In genomic region chr5:139744471-139745120, GRCh38 we compare ENCODE assay signal across 13 cellular contexts. TPM values are rescaled to one million over a fixed set of nuclear protein-coding genes. Genes with fewer than 3 reads are reported as not detected.
A peak's percentile ranks its signal among the peaks of the same experiment; 100 is the strongest.
DNase-seq lines count a peak whose midpoint lies in the region; ATAC-seq and TF ChIP-seq lines count a peak whose summit lies in the region.
"Had no signal": no experiment of that assay in that cellular context is flagged by ENCODE, and none has a peak within 500 bp of the region (broad histone marks: within the 10 kb centered on the region; RNA-seq: fewer than 3 reads in every experiment).

No MANE protein-coding gene starts in this region.

- H3K4me3 Mint-ChIP-seq in HFFc6, result no peak overlapping the region
- no peak overlapping the region for H3K4me3 Mint-ChIP-seq in stimulated activated memory B cell treated with anti-CD40 and anti-IgM and Interleukin-4, amounts not matched to agents 10 μg/mL and 1 μg/mL and 100 μg/mL, for 72 hours
- H3K4me3 Mint-ChIP-seq: mesothelial cell of epicardium; T-helper 2 cell treated with Interferon-gamma antibody and Interleukin-4, amounts not matched to agents 5 μg/mL and 100 μg/mL, for 36 hours had no signal

- peaks cover 10% of the 10 kb centered on the region for H3K27me3 Mint-ChIP-seq in HFFc6 (ENCODE audit: insufficient read depth)
- no peaks in the 10 kb centered on the region for H3K27me3 Mint-ChIP-seq in stimulated activated memory B cell treated with anti-CD40 and anti-IgM and Interleukin-4, amounts not matched to agents 10 μg/mL and 1 μg/mL and 100 μg/mL, for 72 hours

- WGBS in adrenal gland, 4 donors, result 86 to 90% (median 88%) methylated on average over 9 to 12 of the region's 12 CpGs

- no peak for ATAC-seq in stimulated activated memory B cell treated with anti-CD40 and anti-IgM and Interleukin-4, amounts not matched to agents 10 μg/mL and 1 μg/mL and 100 μg/mL, for 72 hours
- ATAC-seq in HG03196 (IDR thresholded peaks at IDR 0.05; ENCODE audit: unreplicated experiment), result no peak

- peak overlapping the region; percentile 72 for H3K27ac ChIP-seq in SJSA1
- H3K27ac ChIP-seq in adrenal gland, result peak overlapping the region in 1 of 5 donors; percentile 46
- H3K27ac ChIP-seq: epithelial cell of prostate, HL-60 had no signal

- H3K4me1 ChIP-seq in SJSA1 (replicated peaks) (peaks cover 63% of the 10 kb centered on the region), adrenal gland (replicated peaks in 1 of 2) (peaks cover 28 to 30% of the 10 kb centered on the region in 2 donors)

- TF ChIP-seq POLR2A in adrenal gland (IDR thresholded peaks at IDR 0.05), result no peak

- intact Hi-C loops in adrenal gland (cut with DNase I), result no loop called here

- no peaks in the 10 kb centered on the region for H3K36me3 Mint-ChIP-seq in HFFc6 (ENCODE audit: low read depth)
- no peaks in the 10 kb centered on the region for H3K36me3 Mint-ChIP-seq in stimulated activated memory B cell treated with anti-CD40 and anti-IgM and Interleukin-4, amounts not matched to agents 10 μg/mL and 1 μg/mL and 100 μg/mL, for 72 hours
- H3K36me3 Mint-ChIP-seq: mesothelial cell of epicardium had no signal

- H3K27me3 ChIP-seq in SJSA1 (replicated peaks) (no peaks in the 10 kb centered on the region), adrenal gland (peaks cover 17% of the 10 kb centered on the region)

- peak overlapping the region; percentile 51; the same call in 1 of the 2 replicates for H3K27ac Mint-ChIP-seq in HFFc6
- H3K27ac Mint-ChIP-seq in stimulated activated memory B cell treated with anti-CD40 and anti-IgM and Interleukin-4, amounts not matched to agents 10 μg/mL and 1 μg/mL and 100 μg/mL, for 72 hours, result peak overlapping the region; percentile 89
- H3K27ac Mint-ChIP-seq: mesothelial cell of epicardium; T-helper 2 cell treated with Interferon-gamma antibody and Interleukin-4, amounts not matched to agents 5 μg/mL and 100 μg/mL, for 36 hours had no signal

- H3K4me1 Mint-ChIP-seq in HFFc6 (ENCODE audit: low read depth), result peaks cover 35% of the 10 kb centered on the region
- H3K4me1 Mint-ChIP-seq in stimulated activated memory B cell treated with anti-CD40 and anti-IgM and Interleukin-4, amounts not matched to agents 10 μg/mL and 1 μg/mL and 100 μg/mL, for 72 hours, result peaks cover 78% of the 10 kb centered on the region

- DNase-seq in HFFc6, result no peak
- DNase-seq in SJSA1 (ENCODE audit: low read depth in 1 of 2, low spot score in 2 of 2), result no peak
- DNase-seq in globus pallidus (ENCODE audit: low spot score), result peak; percentile 78
- DNase-seq in adrenal gland, result no peak
- no peak for DNase-seq in NOMO-1 treated with dmso at 0.1 percent for 144 hours (lab: John Stamatoyannopoulos, UW; ENCODE audit: unreplicated experiment)
- DNase-seq in stimulated activated naive CD4-positive, alpha-beta T cell (lab: John Stamatoyannopoulos, UW), result no peak
- DNase-seq: NCI-H1048 had no signal

- H3K36me3 ChIP-seq in SJSA1 (no peaks in the 10 kb centered on the region), adrenal gland (replicated peaks in 1 of 2) (no peaks in the 10 kb centered on the region)

- H3K9me3 ChIP-seq in SJSA1 (replicated peaks) (0 out of 2 replicates have a peak, but pooled peaks cover 2% of the 10 kb centered on the region), adrenal gland (replicated peaks in 1 of 3) (no peaks in the 10 kb centered on the region)

- no peak overlapping the region for H3K4me3 ChIP-seq in SJSA1
- no peak overlapping the region for H3K4me3 ChIP-seq in adrenal gland

- no peak for TF ChIP-seq CTCF in HFFc6 (IDR thresholded peaks at IDR 0.05)
- no peak for TF ChIP-seq CTCF in adrenal gland (IDR thresholded peaks at IDR 0.05)

- no peaks in the 10 kb centered on the region for H3K9me3 Mint-ChIP-seq in HFFc6
- H3K9me3 Mint-ChIP-seq in stimulated activated memory B cell treated with anti-CD40 and anti-IgM and Interleukin-4, amounts not matched to agents 10 μg/mL and 1 μg/mL and 100 μg/mL, for 72 hours, result no peaks in the 10 kb centered on the region
- H3K9me3 Mint-ChIP-seq: mesothelial cell of epicardium; T-helper 2 cell treated with Interferon-gamma antibody and Interleukin-4, amounts not matched to agents 5 μg/mL and 100 μg/mL, for 36 hours had no signal

RNA-seq across cellular contexts. Expression of gene PSD2, which starts 51.0 kb away (rescaled TPM):
- under 1 TPM in 5 of 6 experiments, not detected in 1; 0.02 to 0.14 (median 0.07) TPM for total RNA-seq in HFFc6 (2021; fragmentation: NEBNext Ultra II Directional; extraction: Animal tissue kit (Norgen Biotek cat#: 25700))
- 0.03 and 0.28 TPM in 2 replicates for total RNA-seq in SJSA1 (2014; rRNA removed; shearing (Covaris generic))
- total RNA-seq in adrenal gland, result under 1 TPM in 3 of 8 donors, not detected in 5; 0.11 to 0.46 (median 0.41) TPM
- under 1 TPM; 0.13 to 0.24 (median 0.15) TPM for polyA plus RNA-seq in adrenal gland
